Comparison of ENCODE assay signal across 1 cellular context in the genomic region with DNA sequence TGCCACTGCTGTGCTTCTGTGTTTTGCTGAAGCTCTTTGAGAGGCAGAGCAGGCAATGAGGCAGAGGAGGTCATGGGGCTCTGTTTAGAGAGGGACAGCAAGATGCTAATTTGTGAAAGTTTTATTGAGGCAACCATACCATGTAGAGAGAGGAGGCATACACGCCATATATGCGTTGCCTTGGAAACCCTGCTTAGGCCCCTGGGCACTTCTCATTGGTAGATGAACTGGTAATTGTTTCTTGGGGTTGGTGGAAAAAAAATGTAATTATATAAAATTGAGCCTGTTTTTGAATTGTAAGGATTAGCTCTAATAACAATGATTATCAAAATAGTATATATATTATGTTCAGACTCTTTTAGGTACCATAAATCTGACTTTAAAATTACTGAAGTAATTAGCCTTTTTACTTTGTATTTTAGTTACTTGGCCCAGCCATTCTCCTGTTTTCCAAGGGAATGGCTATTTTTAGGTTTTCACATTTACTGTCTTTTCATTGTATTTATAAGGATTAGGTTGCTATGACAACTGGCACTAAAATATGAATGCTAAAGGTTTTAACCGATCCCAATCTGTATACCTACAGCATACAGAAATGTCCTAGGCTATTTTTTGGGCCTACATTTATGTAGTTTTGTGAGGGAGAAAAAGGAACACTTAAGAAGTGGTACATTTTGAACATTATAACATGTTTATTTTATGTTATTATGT.
A peak's percentile ranks its signal among the peaks of the same experiment; 100 is the strongest.
TF ChIP-seq lines count a peak whose summit lies in the region.

No MANE protein-coding gene starts in this region.

TF ChIP-seq in HepG2, 621 proteins besides CTCF, POLR2A, EP300 and RAD21:
- TF ChIP-seq MED1 (CRISPR knock-in tag; IDR thresholded peaks at IDR 0.05) (no peak), SRSF9 (IDR thresholded peaks at IDR 0.05; ENCODE audit: borderline replicate concordance, insufficient read depth, low read depth, low read length, poor library complexity, severe bottlenecking) (no peak), RFX1 (IDR thresholded peaks at IDR 0.05) (peak; percentile 24; the same call in 1 of the 2 replicates)
